ENCODE assay signal across 26 cellular contexts in the genomic region with DNA sequence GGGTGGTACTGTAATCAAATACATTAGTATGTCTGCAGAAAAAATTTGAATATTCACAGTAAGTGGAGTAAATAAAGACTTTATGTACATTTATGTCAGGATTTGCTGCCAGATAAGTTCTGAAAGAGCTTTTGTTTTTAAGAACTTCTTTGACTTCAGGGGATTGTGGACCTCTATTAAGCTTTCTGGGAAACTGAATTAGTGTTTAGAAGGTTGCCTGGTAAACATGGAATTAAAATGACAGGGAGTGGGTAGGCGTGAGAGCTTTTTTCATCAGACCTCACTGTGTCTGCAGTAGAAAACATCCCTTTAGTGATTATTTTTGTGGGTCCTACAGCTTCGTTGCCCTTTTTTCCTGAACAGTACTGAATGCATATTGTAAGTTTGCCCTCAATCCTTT. TPM values are rescaled to one million over a fixed set of nuclear protein-coding genes. Genes with fewer than 3 reads are reported as not detected.
DNase-seq lines count a peak whose midpoint lies in the region; ATAC-seq, FAIRE-seq and TF ChIP-seq lines count a peak whose summit lies in the region.
"Had no signal": no experiment of that assay in that cellular context is flagged by ENCODE, and none has a peak within 500 bp of the region (broad histone marks: within the 10 kb centered on the region; RNA-seq: fewer than 3 reads in every experiment).

No MANE protein-coding gene starts in this region.

- FAIRE-seq in urothelium cell line (lab: Jason Lieb, UNC): no peak

- peaks cover 14% of the 10 kb centered on the region for H3K4me1 Mint-ChIP-seq in GM23338

- no peak overlapping the region for H2AFZ ChIP-seq in GM23338

- H3K36me3 Mint-ChIP-seq in GM23338 (ENCODE audit: low read depth): peaks cover 44% of the 10 kb centered on the region

- no peak for ATAC-seq in GM23338
- ATAC-seq: GM12878, PC-3, Right ventricle myocardium inferior had no signal

- in situ Hi-C loops in SK-MEL-5 (cut with HindIII; ENCODE audit: low pct_unique_long_range_greater_than_20kb, low sequenced_read_pairs): no loop called here

- H3K4me3 Mint-ChIP-seq in GM23338: no peak overlapping the region
- H3K4me3 Mint-ChIP-seq: CD4-positive, alpha-beta memory T cell had no signal

- H3K9ac ChIP-seq in iPS-20b (ENCODE audit: low read depth, low read length): 0 out of 2 replicates have a peak overlapping the region, but pooled peaks have one; percentile 24

- H3K27me3 Mint-ChIP-seq in GM23338 (ENCODE audit: insufficient read depth, low read depth, poor library complexity): no peaks in the 10 kb centered on the region
- H3K27me3 Mint-ChIP-seq: CD4-positive, alpha-beta memory T cell had no signal

- H3K9me3 Mint-ChIP-seq in GM23338: peaks cover 28% of the 10 kb centered on the region

- no peaks in the 10 kb centered on the region for H3K27me3 ChIP-seq in GM23338 (ENCODE audit: insufficient read depth)
- no peaks in the 10 kb centered on the region for H3K27me3 ChIP-seq in iPS-20b (ENCODE audit: insufficient read depth, low read length)
- H3K27me3 ChIP-seq: SJCRH30 had no signal

- no peak overlapping the region for H3K4me3 ChIP-seq in GM23338
- no peak overlapping the region; the same call in 1 of the 2 replicates for H3K4me3 ChIP-seq in iPS-20b (ENCODE audit: low read length)
- H3K4me3 ChIP-seq in retinal pigment epithelial cell (ENCODE audit: low read length): no peak overlapping the region
- H3K4me3 ChIP-seq: GM12878, SJCRH30 had no signal

- H3K9me3 ChIP-seq in iPS-20b (ENCODE audit: insufficient read depth, low read depth, low read length): peaks cover 3% of the 10 kb centered on the region; the same call in 1 of the 2 replicates
- H3K9me3 ChIP-seq: SJCRH30 had no signal

- H3K9me2 ChIP-seq in GM23338 (ENCODE audit: insufficient read depth): peaks cover 6% of the 10 kb centered on the region; the same call in 1 of the 2 replicates

- TF ChIP-seq CTCF in GM23338 (conservative IDR thresholded peaks at IDR 0.05; ENCODE audit: low read depth in 2 of 2) (no peak), retinal pigment epithelial cell (conservative IDR thresholded peaks at IDR 0.05; ENCODE audit: low read depth, low read length) (no peak)

- H3K27ac ChIP-seq in GM23338 (ENCODE audit: low read depth): no peak overlapping the region
- no peak overlapping the region for H3K27ac ChIP-seq in iPS-20b (ENCODE audit: low read length)
- H3K27ac ChIP-seq: HL-60, SJCRH30 had no signal

- H3K36me3 ChIP-seq in GM23338 (ENCODE audit: insufficient read depth): 0 out of 2 replicates have a peak, but pooled peaks cover under 1% of the 10 kb centered on the region
- no peaks in the 10 kb centered on the region for H3K36me3 ChIP-seq in iPS-20b (ENCODE audit: insufficient read depth, low read depth, low read length)
- H3K36me3 ChIP-seq: SJCRH30 had no signal

- peak overlapping the region; percentile 43; the same call in 1 of the 2 replicates for H3K27ac Mint-ChIP-seq in GM23338
- H3K27ac Mint-ChIP-seq: CD4-positive, alpha-beta memory T cell had no signal

- H3K79me2 ChIP-seq in GM23338 (replicated peaks; ENCODE audit: insufficient read depth): peaks cover 76% of the 10 kb centered on the region

- 0 out of 2 replicates have a peak overlapping the region, but pooled peaks have one; percentile 14 for H3K4me2 ChIP-seq in GM23338

- DNase-seq in GM23338 (ENCODE audit: low spot score) (no peak), SK-MEL-5 (ENCODE audit: low read depth, low spot score) (peak; percentile 69), retinal pigment epithelial cell (ENCODE audit: low read depth) (peak; percentile 45), urothelium cell line (ENCODE audit: low spot score) (no peak), NCI-H510A (lab: John Stamatoyannopoulos, UW) (no peak), NCI-H345 (lab: John Stamatoyannopoulos, UW) (no peak)
- DNase-seq: AML-193; C1 segment of cervical spinal cord; Caco-2; CD4-positive, alpha-beta memory T cell; GDM1; MV-4-11; NCI-H1105 treated with DMSO at 0.1 percent for 48 hours; NCI-H146; NCI-H1930; NCI-H2107; NCI-H446; NCI-H526; NCI-H82; NK-92 treated with Interleukin-12 subunit alpha and Interleukin-12 subunit beta, amount 100 ng/mL, for 24 hours; PC-3; SJCRH30 had no signal

- no peaks in the 10 kb centered on the region for H4K20me1 ChIP-seq in GM23338 (replicated peaks; ENCODE audit: insufficient read depth)

- peaks cover 11% of the 10 kb centered on the region for H3K4me1 ChIP-seq in GM23338 (ENCODE audit: insufficient read depth)
- peaks cover 12% of the 10 kb centered on the region for H3K4me1 ChIP-seq in iPS-20b (ENCODE audit: insufficient read depth, low read length)
- H3K4me1 ChIP-seq: Caco-2, SJCRH30 had no signal

- no peaks in the 10 kb centered on the region for H3F3A ChIP-seq in GM23338 (replicated peaks; ENCODE audit: low read depth)

TF ChIP-seq in GM23338, 12 proteins besides CTCF, POLR2A, EP300 and RAD21 (continues in another document):
- TF ChIP-seq, protein P1, sequence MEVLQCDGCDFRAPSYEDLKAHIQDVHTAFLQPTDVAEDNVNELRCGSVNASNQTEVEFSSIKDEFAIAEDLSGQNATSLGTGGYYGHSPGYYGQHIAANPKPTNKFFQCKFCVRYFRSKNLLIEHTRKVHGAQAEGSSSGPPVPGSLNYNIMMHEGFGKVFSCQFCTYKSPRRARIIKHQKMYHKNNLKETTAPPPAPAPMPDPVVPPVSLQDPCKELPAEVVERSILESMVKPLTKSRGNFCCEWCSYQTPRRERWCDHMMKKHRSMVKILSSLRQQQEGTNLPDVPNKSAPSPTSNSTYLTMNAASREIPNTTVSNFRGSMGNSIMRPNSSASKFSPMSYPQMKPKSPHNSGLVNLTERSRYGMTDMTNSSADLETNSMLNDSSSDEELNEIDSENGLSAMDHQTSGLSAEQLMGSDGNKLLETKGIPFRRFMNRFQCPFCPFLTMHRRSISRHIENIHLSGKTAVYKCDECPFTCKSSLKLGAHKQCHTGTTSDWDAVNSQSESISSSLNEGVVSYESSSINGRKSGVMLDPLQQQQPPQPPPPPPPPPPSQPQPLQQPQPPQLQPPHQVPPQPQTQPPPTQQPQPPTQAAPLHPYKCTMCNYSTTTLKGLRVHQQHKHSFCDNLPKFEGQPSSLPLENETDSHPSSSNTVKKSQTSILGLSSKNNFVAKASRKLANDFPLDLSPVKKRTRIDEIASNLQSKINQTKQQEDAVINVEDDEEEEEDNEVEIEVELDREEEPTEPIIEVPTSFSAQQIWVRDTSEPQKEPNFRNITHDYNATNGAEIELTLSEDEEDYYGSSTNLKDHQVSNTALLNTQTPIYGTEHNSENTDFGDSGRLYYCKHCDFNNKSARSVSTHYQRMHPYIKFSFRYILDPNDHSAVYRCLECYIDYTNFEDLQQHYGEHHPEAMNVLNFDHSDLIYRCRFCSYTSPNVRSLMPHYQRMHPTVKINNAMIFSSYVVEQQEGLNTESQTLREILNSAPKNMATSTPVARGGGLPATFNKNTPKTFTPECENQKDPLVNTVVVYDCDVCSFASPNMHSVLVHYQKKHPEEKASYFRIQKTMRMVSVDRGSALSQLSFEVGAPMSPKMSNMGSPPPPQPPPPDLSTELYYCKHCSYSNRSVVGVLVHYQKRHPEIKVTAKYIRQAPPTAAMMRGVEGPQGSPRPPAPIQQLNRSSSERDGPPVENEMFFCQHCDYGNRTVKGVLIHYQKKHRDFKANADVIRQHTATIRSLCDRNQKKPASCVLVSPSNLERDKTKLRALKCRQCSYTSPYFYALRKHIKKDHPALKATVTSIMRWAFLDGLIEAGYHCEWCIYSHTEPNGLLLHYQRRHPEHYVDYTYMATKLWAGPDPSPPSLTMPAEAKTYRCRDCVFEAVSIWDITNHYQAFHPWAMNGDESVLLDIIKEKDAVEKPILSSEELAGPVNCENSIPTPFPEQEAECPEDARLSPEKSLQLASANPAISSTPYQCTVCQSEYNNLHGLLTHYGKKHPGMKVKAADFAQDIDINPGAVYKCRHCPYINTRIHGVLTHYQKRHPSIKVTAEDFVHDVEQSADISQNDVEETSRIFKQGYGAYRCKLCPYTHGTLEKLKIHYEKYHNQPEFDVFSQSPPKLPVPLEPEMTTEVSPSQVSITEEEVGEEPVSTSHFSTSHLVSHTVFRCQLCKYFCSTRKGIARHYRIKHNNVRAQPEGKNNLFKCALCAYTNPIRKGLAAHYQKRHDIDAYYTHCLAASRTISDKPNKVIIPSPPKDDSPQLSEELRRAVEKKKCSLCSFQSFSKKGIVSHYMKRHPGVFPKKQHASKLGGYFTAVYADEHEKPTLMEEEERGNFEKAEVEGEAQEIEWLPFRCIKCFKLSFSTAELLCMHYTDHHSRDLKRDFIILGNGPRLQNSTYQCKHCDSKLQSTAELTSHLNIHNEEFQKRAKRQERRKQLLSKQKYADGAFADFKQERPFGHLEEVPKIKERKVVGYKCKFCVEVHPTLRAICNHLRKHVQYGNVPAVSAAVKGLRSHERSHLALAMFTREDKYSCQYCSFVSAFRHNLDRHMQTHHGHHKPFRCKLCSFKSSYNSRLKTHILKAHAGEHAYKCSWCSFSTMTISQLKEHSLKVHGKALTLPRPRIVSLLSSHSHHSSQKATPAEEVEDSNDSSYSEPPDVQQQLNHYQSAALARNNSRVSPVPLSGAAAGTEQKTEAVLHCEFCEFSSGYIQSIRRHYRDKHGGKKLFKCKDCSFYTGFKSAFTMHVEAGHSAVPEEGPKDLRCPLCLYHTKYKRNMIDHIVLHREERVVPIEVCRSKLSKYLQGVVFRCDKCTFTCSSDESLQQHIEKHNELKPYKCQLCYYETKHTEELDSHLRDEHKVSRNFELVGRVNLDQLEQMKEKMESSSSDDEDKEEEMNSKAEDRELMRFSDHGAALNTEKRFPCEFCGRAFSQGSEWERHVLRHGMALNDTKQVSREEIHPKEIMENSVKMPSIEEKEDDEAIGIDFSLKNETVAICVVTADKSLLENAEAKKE (CRISPR knock-in tag; IDR thresholded peaks at IDR 0.05): no peak
- TF ChIP-seq, protein P2, sequence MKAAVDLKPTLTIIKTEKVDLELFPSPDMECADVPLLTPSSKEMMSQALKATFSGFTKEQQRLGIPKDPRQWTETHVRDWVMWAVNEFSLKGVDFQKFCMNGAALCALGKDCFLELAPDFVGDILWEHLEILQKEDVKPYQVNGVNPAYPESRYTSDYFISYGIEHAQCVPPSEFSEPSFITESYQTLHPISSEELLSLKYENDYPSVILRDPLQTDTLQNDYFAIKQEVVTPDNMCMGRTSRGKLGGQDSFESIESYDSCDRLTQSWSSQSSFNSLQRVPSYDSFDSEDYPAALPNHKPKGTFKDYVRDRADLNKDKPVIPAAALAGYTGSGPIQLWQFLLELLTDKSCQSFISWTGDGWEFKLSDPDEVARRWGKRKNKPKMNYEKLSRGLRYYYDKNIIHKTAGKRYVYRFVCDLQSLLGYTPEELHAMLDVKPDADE (IDR thresholded peaks at IDR 0.05): no peak

RNA-seq across cellular contexts. Expression of a gene that starts 15.7 kb away (rescaled TPM):
- total RNA-seq in GM23338 (2014; rRNA removed; shearing (Covaris generic)): 11.2 and 35.5 TPM in 2 replicates
- 110 and 123 TPM in 2 replicates for polyA plus RNA-seq in GM23338 (2016; fragmentation: Nextera tagmentation; extraction: Ambion mirVana)
- total RNA-seq in SK-MEL-5 (2014; rRNA removed; shearing (Covaris generic)): 37.4 and 43.2 TPM in 2 replicates
- 17.5 and 27.1 TPM in 2 replicates for polyA plus RNA-seq in SK-MEL-5 (2015; cell fraction: cytosol; rRNA removed)
- polyA plus RNA-seq in SK-MEL-5 (2015; cell fraction: nucleus; rRNA removed): 7.6 and 10.2 TPM in 2 replicates

Comparison
In these comparisons a context has a peak if more than half of its experiments do, and no peak if none do; other contexts are left out.
1. DNase-seq: peak in SK-MEL-5 (single experiment) and retinal pigment epithelial cell (single experiment); none in GM23338 (single experiment), urothelium cell line (single experiment), NCI-H510A (single experiment) and NCI-H345 (single experiment).